ENCODE assay signal across 1 cellular context in the genomic region with DNA sequence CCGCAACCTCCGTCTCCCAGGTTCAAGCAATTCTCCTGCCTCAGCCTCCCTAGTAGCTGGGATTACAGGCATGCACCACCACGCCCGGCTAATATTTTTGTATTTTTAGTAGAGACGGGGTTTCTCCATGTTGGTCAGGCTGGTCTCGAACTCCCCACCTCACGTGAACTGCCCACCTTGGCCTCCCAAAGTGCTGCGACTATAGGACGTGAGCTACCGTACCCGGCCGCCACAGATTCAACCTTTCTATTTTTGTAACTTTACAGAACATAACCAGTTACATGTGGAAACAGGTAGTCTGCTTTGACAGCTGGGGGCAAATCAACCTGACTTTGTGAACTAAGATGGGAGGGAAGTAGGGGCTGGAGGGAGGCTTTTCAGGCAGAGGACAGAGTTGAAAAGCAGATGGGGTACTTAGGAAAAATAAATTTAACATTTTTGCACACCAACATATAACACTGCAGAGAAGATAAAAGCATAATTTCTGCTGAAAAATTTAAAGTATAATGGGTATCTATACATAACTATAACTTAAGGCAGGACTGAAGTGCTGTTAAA.
TF ChIP-seq lines count a peak whose summit lies in the region.

No MANE protein-coding gene starts in this region.

TF ChIP-seq in HepG2, 621 proteins besides CTCF, POLR2A, EP300 and RAD21:
- TF ChIP-seq ZFP36L2 (CRISPR knock-in tag; IDR thresholded peaks at IDR 0.05) (no peak), ZNF431 (CRISPR knock-in tag; IDR thresholded peaks at IDR 0.05; ENCODE audit: borderline replicate concordance, low read depth) (no peak), ZNF878 (CRISPR knock-in tag; IDR thresholded peaks at IDR 0.05) (no peak), ZFP62 (CRISPR knock-in tag; IDR thresholded peaks at IDR 0.05) (no peak), RBM22 (optimal IDR thresholded peaks at IDR 0.05; ENCODE audit: low read length) (peak; percentile 58), POLR2AphosphoS2 (IDR thresholded peaks at IDR 0.05; ENCODE audit: low read depth, low read length) (peak; percentile 74; the same call in 1 of the 2 replicates), ZMYM4 (CRISPR knock-in tag; IDR thresholded peaks at IDR 0.05) (no peak), MYC (CRISPR knock-in tag; IDR thresholded peaks at IDR 0.05; ENCODE audit: borderline replicate concordance) (no peak), KDM3A (CRISPR knock-in tag; IDR thresholded peaks at IDR 0.05; ENCODE audit: low read depth) (no peak), HDAC6 (IDR thresholded peaks at IDR 0.05; ENCODE audit: low read depth, low read length) (no peak), GATA4 (IDR thresholded peaks at IDR 0.05; ENCODE audit: borderline replicate concordance, low read depth) (no peak), ZNF24 (IDR thresholded peaks at IDR 0.05) (no peak), MXD4 (CRISPR knock-in tag; IDR thresholded peaks at IDR 0.05) (no peak), POLR2G (IDR thresholded peaks at IDR 0.05; ENCODE audit: low read depth, low read length) (0 out of 2 replicates have a peak, but pooled peaks have one; percentile 20), ZNF775 (CRISPR knock-in tag; IDR thresholded peaks at IDR 0.05; ENCODE audit: borderline replicate concordance) (no peak), MAX (IDR thresholded peaks at IDR 0.05) (no peak), IKZF1 (IDR thresholded peaks at IDR 0.05) (no peak), TCF7L2 (IDR thresholded peaks at IDR 0.05; ENCODE audit: low read depth, low read length) (no peak), ZNF776 (CRISPR knock-in tag; IDR thresholded peaks at IDR 0.05) (no peak), SP5 (CRISPR knock-in tag; IDR thresholded peaks at IDR 0.05; ENCODE audit: borderline replicate concordance, low read depth) (no peak), ZNF274 (CRISPR knock-in tag; IDR thresholded peaks at IDR 0.05) (no peak), ZNF672 (CRISPR knock-in tag; IDR thresholded peaks at IDR 0.05) (no peak)
- TF ChIP-seq, protein P1, sequence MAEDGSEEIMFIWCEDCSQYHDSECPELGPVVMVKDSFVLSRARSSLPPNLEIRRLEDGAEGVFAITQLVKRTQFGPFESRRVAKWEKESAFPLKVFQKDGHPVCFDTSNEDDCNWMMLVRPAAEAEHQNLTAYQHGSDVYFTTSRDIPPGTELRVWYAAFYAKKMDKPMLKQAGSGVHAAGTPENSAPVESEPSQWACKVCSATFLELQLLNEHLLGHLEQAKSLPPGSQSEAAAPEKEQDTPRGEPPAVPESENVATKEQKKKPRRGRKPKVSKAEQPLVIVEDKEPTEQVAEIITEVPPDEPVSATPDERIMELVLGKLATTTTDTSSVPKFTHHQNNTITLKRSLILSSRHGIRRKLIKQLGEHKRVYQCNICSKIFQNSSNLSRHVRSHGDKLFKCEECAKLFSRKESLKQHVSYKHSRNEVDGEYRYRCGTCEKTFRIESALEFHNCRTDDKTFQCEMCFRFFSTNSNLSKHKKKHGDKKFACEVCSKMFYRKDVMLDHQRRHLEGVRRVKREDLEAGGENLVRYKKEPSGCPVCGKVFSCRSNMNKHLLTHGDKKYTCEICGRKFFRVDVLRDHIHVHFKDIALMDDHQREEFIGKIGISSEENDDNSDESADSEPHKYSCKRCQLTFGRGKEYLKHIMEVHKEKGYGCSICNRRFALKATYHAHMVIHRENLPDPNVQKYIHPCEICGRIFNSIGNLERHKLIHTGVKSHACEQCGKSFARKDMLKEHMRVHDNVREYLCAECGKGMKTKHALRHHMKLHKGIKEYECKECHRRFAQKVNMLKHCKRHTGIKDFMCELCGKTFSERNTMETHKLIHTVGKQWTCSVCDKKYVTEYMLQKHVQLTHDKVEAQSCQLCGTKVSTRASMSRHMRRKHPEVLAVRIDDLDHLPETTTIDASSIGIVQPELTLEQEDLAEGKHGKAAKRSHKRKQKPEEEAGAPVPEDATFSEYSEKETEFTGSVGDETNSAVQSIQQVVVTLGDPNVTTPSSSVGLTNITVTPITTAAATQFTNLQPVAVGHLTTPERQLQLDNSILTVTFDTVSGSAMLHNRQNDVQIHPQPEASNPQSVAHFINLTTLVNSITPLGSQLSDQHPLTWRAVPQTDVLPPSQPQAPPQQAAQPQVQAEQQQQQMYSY (CRISPR knock-in tag; IDR thresholded peaks at IDR 0.05), result no peak
- TF ChIP-seq, protein P2, sequence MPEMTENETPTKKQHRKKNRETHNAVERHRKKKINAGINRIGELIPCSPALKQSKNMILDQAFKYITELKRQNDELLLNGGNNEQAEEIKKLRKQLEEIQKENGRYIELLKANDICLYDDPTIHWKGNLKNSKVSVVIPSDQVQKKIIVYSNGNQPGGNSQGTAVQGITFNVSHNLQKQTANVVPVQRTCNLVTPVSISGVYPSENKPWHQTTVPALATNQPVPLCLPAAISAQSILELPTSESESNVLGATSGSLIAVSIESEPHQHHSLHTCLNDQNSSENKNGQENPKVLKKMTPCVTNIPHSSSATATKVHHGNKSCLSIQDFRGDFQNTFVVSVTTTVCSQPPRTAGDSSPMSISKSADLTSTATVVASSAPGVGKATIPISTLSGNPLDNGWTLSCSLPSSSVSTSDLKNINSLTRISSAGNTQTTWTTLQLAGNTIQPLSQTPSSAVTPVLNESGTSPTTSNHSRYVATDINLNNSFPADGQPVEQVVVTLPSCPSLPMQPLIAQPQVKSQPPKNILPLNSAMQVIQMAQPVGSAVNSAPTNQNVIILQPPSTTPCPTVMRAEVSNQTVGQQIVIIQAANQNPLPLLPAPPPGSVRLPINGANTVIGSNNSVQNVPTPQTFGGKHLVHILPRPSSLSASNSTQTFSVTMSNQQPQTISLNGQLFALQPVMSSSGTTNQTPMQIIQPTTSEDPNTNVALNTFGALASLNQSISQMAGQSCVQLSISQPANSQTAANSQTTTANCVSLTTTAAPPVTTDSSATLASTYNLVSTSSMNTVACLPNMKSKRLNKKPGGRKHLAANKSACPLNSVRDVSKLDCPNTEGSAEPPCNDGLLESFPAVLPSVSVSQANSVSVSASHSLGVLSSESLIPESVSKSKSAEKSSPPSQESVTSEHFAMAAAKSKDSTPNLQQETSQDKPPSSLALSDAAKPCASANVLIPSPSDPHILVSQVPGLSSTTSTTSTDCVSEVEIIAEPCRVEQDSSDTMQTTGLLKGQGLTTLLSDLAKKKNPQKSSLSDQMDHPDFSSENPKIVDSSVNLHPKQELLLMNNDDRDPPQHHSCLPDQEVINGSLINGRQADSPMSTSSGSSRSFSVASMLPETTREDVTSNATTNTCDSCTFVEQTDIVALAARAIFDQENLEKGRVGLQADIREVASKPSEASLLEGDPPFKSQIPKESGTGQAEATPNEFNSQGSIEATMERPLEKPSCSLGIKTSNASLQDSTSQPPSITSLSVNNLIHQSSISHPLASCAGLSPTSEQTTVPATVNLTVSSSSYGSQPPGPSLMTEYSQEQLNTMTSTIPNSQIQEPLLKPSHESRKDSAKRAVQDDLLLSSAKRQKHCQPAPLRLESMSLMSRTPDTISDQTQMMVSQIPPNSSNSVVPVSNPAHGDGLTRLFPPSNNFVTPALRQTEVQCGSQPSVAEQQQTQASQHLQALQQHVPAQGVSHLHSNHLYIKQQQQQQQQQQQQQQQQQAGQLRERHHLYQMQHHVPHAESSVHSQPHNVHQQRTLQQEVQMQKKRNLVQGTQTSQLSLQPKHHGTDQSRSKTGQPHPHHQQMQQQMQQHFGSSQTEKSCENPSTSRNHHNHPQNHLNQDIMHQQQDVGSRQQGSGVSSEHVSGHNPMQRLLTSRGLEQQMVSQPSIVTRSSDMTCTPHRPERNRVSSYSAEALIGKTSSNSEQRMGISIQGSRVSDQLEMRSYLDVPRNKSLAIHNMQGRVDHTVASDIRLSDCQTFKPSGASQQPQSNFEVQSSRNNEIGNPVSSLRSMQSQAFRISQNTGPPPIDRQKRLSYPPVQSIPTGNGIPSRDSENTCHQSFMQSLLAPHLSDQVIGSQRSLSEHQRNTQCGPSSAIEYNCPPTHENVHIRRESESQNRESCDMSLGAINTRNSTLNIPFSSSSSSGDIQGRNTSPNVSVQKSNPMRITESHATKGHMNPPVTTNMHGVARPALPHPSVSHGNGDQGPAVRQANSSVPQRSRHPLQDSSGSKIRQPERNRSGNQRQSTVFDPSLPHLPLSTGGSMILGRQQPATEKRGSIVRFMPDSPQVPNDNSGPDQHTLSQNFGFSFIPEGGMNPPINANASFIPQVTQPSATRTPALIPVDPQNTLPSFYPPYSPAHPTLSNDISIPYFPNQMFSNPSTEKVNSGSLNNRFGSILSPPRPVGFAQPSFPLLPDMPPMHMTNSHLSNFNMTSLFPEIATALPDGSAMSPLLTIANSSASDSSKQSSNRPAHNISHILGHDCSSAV (CRISPR knock-in tag; IDR thresholded peaks at IDR 0.05; ENCODE audit: borderline replicate concordance), result no peak
- TF ChIP-seq, protein P3, sequence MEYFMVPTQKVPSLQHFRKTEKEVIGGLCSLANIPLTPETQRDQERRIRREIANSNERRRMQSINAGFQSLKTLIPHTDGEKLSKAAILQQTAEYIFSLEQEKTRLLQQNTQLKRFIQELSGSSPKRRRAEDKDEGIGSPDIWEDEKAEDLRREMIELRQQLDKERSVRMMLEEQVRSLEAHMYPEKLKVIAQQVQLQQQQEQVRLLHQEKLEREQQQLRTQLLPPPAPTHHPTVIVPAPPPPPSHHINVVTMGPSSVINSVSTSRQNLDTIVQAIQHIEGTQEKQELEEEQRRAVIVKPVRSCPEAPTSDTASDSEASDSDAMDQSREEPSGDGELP (IDR thresholded peaks at IDR 0.05; ENCODE audit: borderline replicate concordance, low read depth), result no peak
- TF ChIP-seq, protein P4, sequence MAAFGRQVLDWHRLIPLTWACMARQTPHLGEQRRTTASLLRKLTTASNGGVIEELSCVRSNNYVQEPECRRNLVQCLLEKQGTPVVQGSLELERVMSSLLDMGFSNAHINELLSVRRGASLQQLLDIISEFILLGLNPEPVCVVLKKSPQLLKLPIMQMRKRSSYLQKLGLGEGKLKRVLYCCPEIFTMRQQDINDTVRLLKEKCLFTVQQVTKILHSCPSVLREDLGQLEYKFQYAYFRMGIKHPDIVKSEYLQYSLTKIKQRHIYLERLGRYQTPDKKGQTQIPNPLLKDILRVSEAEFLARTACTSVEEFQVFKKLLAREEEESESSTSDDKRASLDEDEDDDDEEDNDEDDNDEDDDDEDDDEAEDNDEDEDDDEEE (CRISPR knock-in tag; IDR thresholded peaks at IDR 0.05), result no peak
